ENCODE assay signal across 9 cellular contexts in the genomic region with DNA sequence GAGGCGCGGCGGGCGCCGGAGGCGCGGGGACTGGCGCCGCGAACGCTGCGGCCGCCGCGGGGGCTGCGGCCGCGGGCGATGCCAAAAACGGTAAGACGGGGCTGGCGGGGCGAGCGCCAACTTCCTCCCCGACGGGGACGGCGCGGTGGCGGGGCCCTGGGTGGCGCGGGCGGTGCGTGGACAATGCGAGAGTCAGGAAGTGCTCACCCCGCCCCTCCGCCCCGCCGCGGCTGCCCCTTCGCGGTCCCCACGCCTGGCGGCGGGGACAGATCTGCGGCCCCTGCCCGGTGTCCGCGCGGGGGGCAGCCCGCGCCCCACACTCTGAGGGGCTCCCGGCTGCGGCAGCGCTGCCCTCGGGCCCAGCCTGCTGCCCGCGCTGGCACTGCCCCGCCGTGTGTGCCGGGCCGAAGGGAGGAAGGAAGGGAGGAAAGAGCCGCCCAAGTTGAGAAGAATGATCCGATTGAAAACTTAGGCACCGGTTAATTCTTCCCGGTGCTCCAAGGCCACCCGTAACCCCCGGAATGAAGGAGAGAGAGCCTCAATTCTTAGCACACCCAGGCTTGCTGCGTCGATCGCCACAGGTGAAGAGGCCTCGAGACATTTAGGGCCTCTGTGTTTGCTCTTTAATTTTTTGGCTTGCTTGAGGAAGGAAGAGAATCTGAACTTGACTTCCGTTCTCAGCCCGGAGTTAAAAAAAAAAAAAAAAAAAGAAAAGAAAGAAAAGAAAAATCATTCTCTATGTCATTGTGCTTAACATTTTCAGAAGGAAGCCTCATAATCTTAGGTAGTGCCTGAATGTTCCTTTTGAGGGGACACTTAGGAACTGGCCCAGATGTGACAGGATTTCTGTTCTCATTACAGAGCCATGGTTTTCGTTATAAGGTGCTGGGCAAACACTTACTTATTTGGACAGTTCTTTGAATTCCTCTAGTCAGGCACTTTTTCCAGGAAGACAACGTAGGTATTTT. TPM values are rescaled to one million over a fixed set of nuclear protein-coding genes. Genes with fewer than 3 reads are reported as not detected.
DNase-seq lines count a peak whose midpoint lies in the region; ATAC-seq, FAIRE-seq and TF ChIP-seq lines count a peak whose summit lies in the region.
"Had no signal": no experiment of that assay in that cellular context is flagged by ENCODE, and none has a peak within 500 bp of the region (broad histone marks: within the 10 kb centered on the region; RNA-seq: fewer than 3 reads in every experiment).

No MANE protein-coding gene starts in this region.

- peak overlapping the region; percentile 92 for H3K4me3 Mint-ChIP-seq in neural crest cell

- H3K9me3 ChIP-seq in uterus, result no peaks in the 10 kb centered on the region

- peak; percentile 31 for ATAC-seq in HG02943 (IDR thresholded peaks at IDR 0.05; ENCODE audit: low read depth, unreplicated experiment)

- H3K4me1 Mint-ChIP-seq in neural crest cell, result peaks cover 17% of the 10 kb centered on the region

- no peaks in the 10 kb centered on the region for H3K36me3 ChIP-seq in uterus

- TF ChIP-seq CTCF in neural crest cell (conservative IDR thresholded peaks at IDR 0.05) (peak; percentile 25), uterus (IDR thresholded peaks at IDR 0.05) (peak in 2 of 4 experiments; percentile 7 to 17)

- peak overlapping the region; percentile 77 to 98 for H3K4me3 ChIP-seq in uterus

- FAIRE-seq in frontal cortex (lab: Jason Lieb, UNC), result no peak
- FAIRE-seq: G401.6 had no signal

- TF ChIP-seq POLR2A in uterus (IDR thresholded peaks at IDR 0.05), result peak in 1 of 2 donors; percentile 13

- H3K36me3 Mint-ChIP-seq in neural crest cell (ENCODE audit: low read depth), result no peaks in the 10 kb centered on the region

- H3K27me3 ChIP-seq in uterus, result no peaks in the 10 kb centered on the region

- no peaks in the 10 kb centered on the region for H3K9me3 Mint-ChIP-seq in neural crest cell

- H3K27me3 Mint-ChIP-seq in neural crest cell (ENCODE audit: low read depth), result peaks cover 4% of the 10 kb centered on the region

- peak; percentile 40 for DNase-seq in NCI-H2171 treated with DMSO at 0.1 percent for 48 hours (lab: John Stamatoyannopoulos, UW)
- no peak for DNase-seq in NCI-H2171 (lab: John Stamatoyannopoulos, UW)
- peak; percentile 68 for DNase-seq in OCI-M1 (lab: John Stamatoyannopoulos, UW)
- peak; percentile 88 for DNase-seq in activated effector memory CD4-positive, alpha-beta T cell treated with anti-CD3 and anti-CD28 coated beads, Interleukin-2, amount 50 U/mL, for 16 hours
- DNase-seq in frontal cortex (ENCODE audit: low spot score in 2 of 2), result peak; percentile 40 to 57
- DNase-seq in neural crest cell (ENCODE audit: low read depth, low spot score), result peak; percentile 20
- peak; percentile 52 to 55 for DNase-seq in uterus

- H3K27ac Mint-ChIP-seq in neural crest cell (ENCODE audit: unreplicated experiment), result peak overlapping the region; percentile 29

- intact Hi-C loops in uterus (cut with DNase I; ENCODE audit: low total_unique reads), result no loop called here

- peak overlapping the region; percentile 97 to 99 for H3K27ac ChIP-seq in uterus

- peaks cover 12% of the 10 kb centered on the region in 2 donors for H3K4me1 ChIP-seq in uterus

RNA-seq across cellular contexts. Expression of a gene that starts 1.0 kb away (rescaled TPM):
- 56.3 TPM for total RNA-seq in frontal cortex
- 8.6 and 9.3 TPM in 2 replicates for total RNA-seq in neural crest cell
- 10 to 100 TPM; 11.3 to 38.4 (median 25.7) TPM for total RNA-seq in uterus
